In the genomic region with DNA sequence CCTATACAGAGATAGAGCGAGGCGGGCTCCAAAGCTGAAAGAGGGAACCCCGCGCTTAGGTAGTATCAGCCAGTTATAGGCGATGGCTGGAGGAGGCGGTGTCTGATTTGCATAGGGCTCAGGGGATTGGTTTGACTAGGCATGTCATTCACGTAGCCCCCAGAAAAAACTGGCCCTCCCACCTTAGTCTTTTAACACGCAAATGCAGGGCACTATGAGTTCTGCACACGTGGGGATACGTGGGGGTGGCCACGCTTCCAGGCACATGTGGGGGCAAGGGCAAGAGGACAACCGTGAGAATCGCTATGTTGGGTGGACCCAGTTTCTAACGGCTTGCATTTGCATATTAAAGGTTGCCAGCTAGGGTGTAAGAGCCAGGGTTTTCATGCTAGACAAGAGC, we compare ENCODE assay signal across 9 cellular contexts. TPM values are rescaled to one million over a fixed set of nuclear protein-coding genes. Genes with fewer than 3 reads are reported as not detected.
DNase-seq lines count a peak whose midpoint lies in the region; ATAC-seq and TF ChIP-seq lines count a peak whose summit lies in the region.
"Had no signal": no experiment of that assay in that cellular context is flagged by ENCODE, and none has a peak within 500 bp of the region (broad histone marks: within the 10 kb centered on the region; RNA-seq: fewer than 3 reads in every experiment).

No MANE protein-coding gene starts in this region.

- DNase-seq in Right ventricle myocardium inferior (ENCODE audit: missing footprints), result no peak
- DNase-seq in cardiac septum (ENCODE audit: low spot score), result no peak
- peak; percentile 24 for DNase-seq in dermis blood vessel endothelial cell
- peak; percentile 33 to 61 (median 51) for DNase-seq in right lobe of liver
- DNase-seq in uterus, result peak; percentile 25 to 40
- no peak for DNase-seq in NCI-H2107 treated with DMSO at 0.1 percent for 48 hours (lab: John Stamatoyannopoulos, UW; ENCODE audit: unreplicated experiment)
- no peak for DNase-seq in AML-193 (lab: John Stamatoyannopoulos, UW)

- TF ChIP-seq CTCF in right lobe of liver (IDR thresholded peaks at IDR 0.05) (no peak), uterus (IDR thresholded peaks at IDR 0.05) (no peak)

- ATAC-seq in Right ventricle myocardium inferior, result peak; percentile 68
- peak; percentile 75 to 83 (median 78) for ATAC-seq in right lobe of liver
- no peak for ATAC-seq in HG02571 (IDR thresholded peaks at IDR 0.05; ENCODE audit: unreplicated experiment)

- intact Hi-C loops in Right ventricle myocardium inferior (cut with DNase I), result no loop called here
- intact Hi-C loops in cardiac septum (cut with DNase I), result no loop called here
- intact Hi-C loops in right lobe of liver (cut with DNase I), result no loop called here
- intact Hi-C loops in uterus (cut with DNase I; ENCODE audit: low total_unique reads), result no loop called here

- no peak for TF ChIP-seq POLR2A in right lobe of liver (IDR thresholded peaks at IDR 0.05)
- no peak for TF ChIP-seq POLR2A in uterus (IDR thresholded peaks at IDR 0.05)

- WGBS in right lobe of liver (ENCODE audit: insufficient coverage, low coverage, low lambda C conversion rate, missing lambda C conversion rate), result 62% methylated on average over 8 of the region's 14 CpGs

- H3K27me3 ChIP-seq in right lobe of liver (no peaks in the 10 kb centered on the region), uterus (no peaks in the 10 kb centered on the region)
- H3K27me3 ChIP-seq: BLaER1 had no signal

- H3K4me1 ChIP-seq in right lobe of liver (no peaks in the 10 kb centered on the region), uterus (no peaks in the 10 kb centered on the region)
- H3K4me1 ChIP-seq: BLaER1 had no signal

- H3K4me3 ChIP-seq in right lobe of liver (peak overlapping the region in 2 of 3 donors; percentile 26 to 39), uterus (no peak overlapping the region)
- H3K4me3 ChIP-seq: BLaER1 had no signal

- no peaks in the 10 kb centered on the region for H3K36me3 ChIP-seq in right lobe of liver
- no peaks in the 10 kb centered on the region for H3K36me3 ChIP-seq in uterus
- H3K36me3 ChIP-seq: BLaER1 had no signal

- H3K27ac ChIP-seq in right lobe of liver, result no peak overlapping the region
- H3K27ac ChIP-seq in uterus, result no peak overlapping the region
- H3K27ac ChIP-seq: BLaER1 had no signal

- H3K9me3 ChIP-seq in right lobe of liver (no peaks in the 10 kb centered on the region), uterus (no peaks in the 10 kb centered on the region)
- H3K9me3 ChIP-seq: BLaER1 had no signal

RNA-seq across cellular contexts. Expression of gene MSTN, which starts 56.7 kb away (rescaled TPM):
- not detected for total RNA-seq in Right ventricle myocardium inferior
- total RNA-seq in cardiac septum, result 1.1 TPM
- total RNA-seq in dermis blood vessel endothelial cell, result not detected in 2 replicates
- not detected for total RNA-seq in right lobe of liver
- total RNA-seq in uterus, result 1 to 10 TPM in 1 of 4 donors, under 1 TPM in 1, not detected in 2; 0.95 to 1.9 TPM

Comparison
In these comparisons a context has a peak if more than half of its experiments do, and no peak if none do; other contexts are left out.
1. DNase-seq: peak in dermis blood vessel endothelial cell (single experiment), right lobe of liver (3 of 3) and uterus (2 of 2); none in Right ventricle myocardium inferior (single experiment), cardiac septum (single experiment), NCI-H2107 treated with DMSO at 0.1 percent for 48 hours (single experiment) and AML-193 (0 of 2).
2. H3K4me3 ChIP-seq: peak in right lobe of liver (2 of 3); none in uterus (0 of 2).